8 cellular contexts compared by ENCODE assay signal in genomic region chr2:119218478-119219064, GRCh38. TPM values are rescaled to one million over a fixed set of nuclear protein-coding genes. Genes with fewer than 3 reads are reported as not detected.
A peak's percentile ranks its signal among the peaks of the same experiment; 100 is the strongest.
DNase-seq lines count a peak whose midpoint lies in the region; ATAC-seq and TF ChIP-seq lines count a peak whose summit lies in the region.

No MANE protein-coding gene starts in this region.

- H3K27ac Mint-ChIP-seq in naive thymus-derived CD4-positive, alpha-beta T cell: no peak overlapping the region

- ATAC-seq in left ventricle myocardium superior (peak; percentile 81), aorta (ENCODE audit: low FRiP score) (no peak)
- ATAC-seq in naive thymus-derived CD4-positive, alpha-beta T cell: no peak

- intact Hi-C loops in left ventricle myocardium superior (cut with micrococcal nuclease) (no loop called here), aorta (cut with DNase I) (no loop called here)
- intact Hi-C loops in naive thymus-derived CD4-positive, alpha-beta T cell (cut with micrococcal nuclease): no loop called here

- CTCF ChIA-PET in naive thymus-derived CD4-positive, alpha-beta T cell (lab: Charles Lee): no interaction called here

- POLR2A ChIA-PET in naive thymus-derived CD4-positive, alpha-beta T cell (lab: Charles Lee): no interaction called here

- TF ChIP-seq CTCF in HL-60 (IDR thresholded peaks at IDR 0.05; ENCODE audit: insufficient read depth, low read length): peak; percentile 12

- H3K4me1 Mint-ChIP-seq in naive thymus-derived CD4-positive, alpha-beta T cell: peaks cover 0 to 2% (median 0%) of the 10 kb centered on the region in 7 donors

- 55 to 64% methylated on average over 6 of the region's 6 CpGs for WGBS in aorta, 2 donors

- no peak overlapping the region for H3K4me3 ChIP-seq in HL-60 (replicated peaks; ENCODE audit: insufficient read depth, low read length)
- H3K4me3 ChIP-seq in SJCRH30: no peak overlapping the region
- H3K4me3 ChIP-seq in aorta (ENCODE audit: low read length in 2 of 2): no peak overlapping the region
- H3K4me3 ChIP-seq in naive thymus-derived CD4-positive, alpha-beta T cell (ENCODE audit: low read length): no peak overlapping the region

- H3K4me1 ChIP-seq in SJCRH30 (peaks cover 21% of the 10 kb centered on the region), aorta (ENCODE audit: control insufficient read depth in 1 of 2, insufficient read depth in 2 of 2, low read length in 2 of 2) (no peaks in the 10 kb centered on the region)
- H3K4me1 ChIP-seq in naive thymus-derived CD4-positive, alpha-beta T cell (ENCODE audit: control insufficient read depth in 2 of 2, insufficient read depth in 2 of 2, low read length in 2 of 2): no peaks in the 10 kb centered on the region

- no peaks in the 10 kb centered on the region for H3K36me3 ChIP-seq in SJCRH30
- H3K36me3 ChIP-seq in aorta (ENCODE audit: control insufficient read depth in 1 of 2, insufficient read depth in 2 of 2, low read length in 1 of 2): no peaks in the 10 kb centered on the region
- no peaks in the 10 kb centered on the region for H3K36me3 ChIP-seq in naive thymus-derived CD4-positive, alpha-beta T cell (ENCODE audit: control insufficient read depth in 2 of 3, insufficient read depth in 3 of 3, low read length in 3 of 3)

- H3K27me3 Mint-ChIP-seq in naive thymus-derived CD4-positive, alpha-beta T cell: peaks cover 17 to 51% (median 30%) of the 10 kb centered on the region in 5 donors

- H3K27ac ChIP-seq in HL-60 (replicated peaks) (no peak overlapping the region), SJCRH30 (no peak overlapping the region), aorta (ENCODE audit: low read depth in 1 of 2, low read length in 2 of 2) (no peak overlapping the region)
- no peak overlapping the region for H3K27ac ChIP-seq in naive thymus-derived CD4-positive, alpha-beta T cell (ENCODE audit: low read depth, low read length)

- DNase-seq in CD1c-positive myeloid dendritic cell (ENCODE audit: extremely low spot score): peak; percentile 41
- DNase-seq in HL-60 (ENCODE audit: low read depth in 1 of 2, low spot score in 1 of 2): peak in 1 of 2 experiments; percentile 63
- DNase-seq in SJCRH30: peak; percentile 72 to 86
- peak; percentile 53 for DNase-seq in left ventricle myocardium superior
- DNase-seq in aorta: no peak
- no peak for DNase-seq in naive thymus-derived CD4-positive, alpha-beta T cell
- DNase-seq in activated effector memory CD4-positive, alpha-beta T cell treated with Interleukin-2 at 50 U/mL for 16 hours: no peak
- DNase-seq in activated naive CD4-positive, alpha-beta T cell treated with Interleukin-2 at 50 U/mL for 16 hours: no peak

- H3K27me3 ChIP-seq in HL-60 (ENCODE audit: insufficient read depth, poor library complexity, severe bottlenecking) (no peaks in the 10 kb centered on the region), SJCRH30 (0 out of 2 replicates have a peak, but pooled peaks cover 5% of the 10 kb centered on the region), aorta (ENCODE audit: control insufficient read depth in 1 of 2, insufficient read depth in 2 of 2, low read length in 1 of 2) (no peaks in the 10 kb centered on the region)
- H3K27me3 ChIP-seq in naive thymus-derived CD4-positive, alpha-beta T cell (ENCODE audit: control insufficient read depth in 2 of 2, insufficient read depth in 2 of 2, low read length in 2 of 2): no peaks in the 10 kb centered on the region

- H3K9me3 ChIP-seq in SJCRH30 (replicated peaks): no peaks in the 10 kb centered on the region
- no peaks in the 10 kb centered on the region for H3K9me3 ChIP-seq in aorta (ENCODE audit: control insufficient read depth, low read length)
- no peaks in the 10 kb centered on the region for H3K9me3 ChIP-seq in naive thymus-derived CD4-positive, alpha-beta T cell (ENCODE audit: control insufficient read depth in 2 of 3, low read length in 3 of 3)

- no peaks in the 10 kb centered on the region for H3K36me3 Mint-ChIP-seq in naive thymus-derived CD4-positive, alpha-beta T cell

- H3K9me3 Mint-ChIP-seq in naive thymus-derived CD4-positive, alpha-beta T cell: no peaks in the 10 kb centered on the region

- H3K4me3 Mint-ChIP-seq in naive thymus-derived CD4-positive, alpha-beta T cell: no peak overlapping the region

RNA-seq across cellular contexts. Expression of gene STEAP3, which starts 5.1 kb away (rescaled TPM):
- total RNA-seq in SJCRH30 (2014; rRNA removed; shearing (Covaris generic)): 2.2 and 2.6 TPM in 2 replicates
- total RNA-seq in left ventricle myocardium superior (11.8 TPM), aorta (10 to 100 TPM in 1 of 2 donors, 1 to 10 TPM in 1; 8.0 to 20.3 TPM)
- 1 to 10 TPM; 1.9 to 4.6 TPM for polyA plus RNA-seq in aorta
- total RNA-seq in naive thymus-derived CD4-positive, alpha-beta T cell: 1 to 10 TPM in 1 of 5 experiments, under 1 TPM in 4; 0.10 to 1.9 (median 0.16) TPM
- polyA plus RNA-seq in naive thymus-derived CD4-positive, alpha-beta T cell: not detected

Comparison
In these comparisons a context has a peak if more than half of its experiments do, and no peak if none do; other contexts are left out.
1. DNase-seq: peak in CD1c-positive myeloid dendritic cell (single experiment), SJCRH30 (2 of 2) and left ventricle myocardium superior (single experiment); none in aorta (0 of 2), naive thymus-derived CD4-positive, alpha-beta T cell (0 of 9), activated effector memory CD4-positive, alpha-beta T cell treated with Interleukin-2 at 50 U/mL for 16 hours (single experiment) and activated naive CD4-positive, alpha-beta T cell treated with Interleukin-2 at 50 U/mL for 16 hours (single experiment).